8 cellular contexts compared by ENCODE assay signal in genomic region chr2:105744909-105745853, GRCh38. TPM values are rescaled to one million over a fixed set of nuclear protein-coding genes. Genes with fewer than 3 reads are reported as not detected.
A peak's percentile ranks its signal among the peaks of the same experiment; 100 is the strongest.
DNase-seq lines count a peak whose midpoint lies in the region; ATAC-seq and TF ChIP-seq lines count a peak whose summit lies in the region.

TSS of gene NCK2 (plus strand) at chr2:105744912. CDS start at chr2:105855064, 110,152 bp downstream.

- peak within 1 kb of the TSS; percentile 97 for H3K4me2 ChIP-seq in OCI-LY7 (ENCODE audit: low read length)

- TF ChIP-seq CTCF in AG04449 (IDR thresholded peaks at IDR 0.05; ENCODE audit: insufficient read depth, low read length, missing control alignments) (no peak), GM13977 (IDR thresholded peaks at IDR 0.05; ENCODE audit: extremely low read depth, insufficient read depth, missing control alignments) (no peak), OCI-LY7 (conservative IDR thresholded peaks at IDR 0.05; ENCODE audit: low read length) (no peak), astrocyte of the spinal cord (IDR thresholded peaks at IDR 0.05; ENCODE audit: low read depth, low read length) (no peak)

- POLR2A ChIA-PET in AG04449 (lab: Yijun Ruan, JAX), result no interaction called here
- POLR2A ChIA-PET in OCI-LY7 (lab: Charles Lee), result interaction anchor here (0.5 to 3.6 kb wide), 7 partner anchors 10 to 649 kb away, joined by 3 to 11 read pairs (median 3); no protein-coding TSS in a partner anchor

- no CpG with 5 or more reads among the region's 119 CpGs for WGBS in iPS DF 6.9 (ENCODE audit: insufficient coverage, insufficient read length)

- peaks cover 21% of the 10 kb centered on the region; the same call in 1 of the 2 replicates for H4K20me1 ChIP-seq in OCI-LY7 (ENCODE audit: insufficient read depth, low read length)

- in situ Hi-C loops in GM13977 (cut with MboI; ENCODE audit: low pct_unique_long_range_greater_than_20kb, low sequenced_read_pairs, unreplicated experiment), result no loop called here
- in situ Hi-C loops in astrocyte of the spinal cord (cut with HindIII; ENCODE audit: low sequenced_read_pairs), result no loop called here

- peak within 1 kb of the TSS; percentile 80; the same call in 1 of the 2 replicates for H2AFZ ChIP-seq in OCI-LY7 (ENCODE audit: low read length)

- peak; percentile 20 for ATAC-seq in HG02840 (IDR thresholded peaks at IDR 0.05; ENCODE audit: low FRiP score, unreplicated experiment)
- ATAC-seq in sciatic nerve, result peak; percentile 48

- H3K4me3 ChIP-seq in AG04449 (ENCODE audit: low read depth, low read length) (peak within 1 kb of the TSS; percentile 69), OCI-LY7 (ENCODE audit: low read depth, low read length, poor library complexity, severe bottlenecking) (peak within 1 kb of the TSS; percentile 92), astrocyte of the spinal cord (ENCODE audit: low read depth, low read length) (peak within 1 kb of the TSS; percentile 62), iPS DF 6.9 (ENCODE audit: low read length) (peak within 1 kb of the TSS; percentile 95)

- no peaks in the 10 kb centered on the region for H3K27me3 ChIP-seq in iPS DF 6.9 (ENCODE audit: control insufficient read depth, insufficient read depth, low read length)

- H3K9me3 ChIP-seq in OCI-LY7 (ENCODE audit: low read length) (no peaks in the 10 kb centered on the region), iPS DF 6.9 (ENCODE audit: control insufficient read depth, insufficient read depth, low read length) (no peaks in the 10 kb centered on the region)

- H3K27ac ChIP-seq in OCI-LY7 (ENCODE audit: low read depth, low read length, poor library complexity, severe bottlenecking) (peak within 1 kb of the TSS; percentile 38), iPS DF 6.9 (ENCODE audit: low read length) (no peak within 1 kb of the TSS)

- DNase-seq in AG04449 (ENCODE audit: low read depth, low spot score) (no peak), GM13977 (ENCODE audit: low spot score) (peak; percentile 53), OCI-LY7 (ENCODE audit: low spot score) (peak; percentile 55), astrocyte of the spinal cord (ENCODE audit: low read depth, low spot score) (peak; percentile 40), iPS DF 6.9 (ENCODE audit: low read depth, low spot score) (no peak), sciatic nerve (ENCODE audit: low spot score) (peak; percentile 64)
- no peak for DNase-seq in stimulated activated CD4-positive, alpha-beta T cell treated with anti-CD3 and anti-CD28 coated beads, Interleukin-4, amount 100 ng/mL, for 24 hours

- H3K4me1 ChIP-seq in OCI-LY7 (ENCODE audit: insufficient read depth, low read length, poor library complexity, severe bottlenecking), result peaks cover 56% of the 10 kb centered on the region
- peaks cover 3% of the 10 kb centered on the region; the same call in 1 of the 2 replicates for H3K4me1 ChIP-seq in iPS DF 6.9 (ENCODE audit: control insufficient read depth, insufficient read depth, low read length)

- H3K36me3 ChIP-seq in OCI-LY7 (ENCODE audit: insufficient read depth, low read length), result peaks cover 15% of the 10 kb centered on the region
- H3K36me3 ChIP-seq in iPS DF 6.9 (ENCODE audit: control insufficient read depth, insufficient read depth, low read length), result no peaks in the 10 kb centered on the region; the same call in 1 of the 2 replicates

- peaks cover 27% of the 10 kb centered on the region; the same call in 1 of the 2 replicates for H3K79me2 ChIP-seq in OCI-LY7 (ENCODE audit: insufficient read depth, low read depth, low read length)

- intact Hi-C loops in OCI-LY7 (cut with micrococcal nuclease; ENCODE audit: unreplicated experiment) (loop anchor here (5.0 kb wide), 1 partner anchor 222 kb away; no protein-coding TSS in a partner anchor), sciatic nerve (cut with DNase I) (no loop called here)

- no TSS peak for BruUV-seq in OCI-LY7 (replicated peaks; lab: Mats Ljungman, UMichigan)

- CTCF ChIA-PET in AG04449 (lab: Yijun Ruan, JAX), result interaction anchor here (0.8 kb wide), 1 partner anchor 10 kb away, joined by 3 read pairs; no protein-coding TSS in a partner anchor
- CTCF ChIA-PET in OCI-LY7 (lab: Charles Lee; ENCODE audit: unreplicated experiment), result interaction anchor here (0.9 kb wide), 1 partner anchor 19 kb away, joined by 3 read pairs; no protein-coding TSS in a partner anchor

- no peaks in the 10 kb centered on the region for H3K9me2 ChIP-seq in OCI-LY7 (ENCODE audit: insufficient read depth, low read length)

RNA-seq across cellular contexts. Expression of gene NCK2, which starts in this region (rescaled TPM):
- total RNA-seq in OCI-LY7 (2014; rRNA removed; shearing (Covaris generic)), result 23.4 and 24.7 TPM in 2 replicates
- 33.5 and 34.2 TPM in 2 replicates for total RNA-seq in OCI-LY7 (2022)
- 31.0 TPM for total RNA-seq in sciatic nerve

Comparison
In these comparisons a context has a peak if more than half of its experiments do, and no peak if none do; other contexts are left out.
1. DNase-seq: peak in GM13977 (single experiment), OCI-LY7 (single experiment), astrocyte of the spinal cord (single experiment) and sciatic nerve (single experiment); none in AG04449 (single experiment), iPS DF 6.9 (single experiment) and stimulated activated CD4-positive, alpha-beta T cell treated with anti-CD3 and anti-CD28 coated beads, Interleukin-4, amount 100 ng/mL, for 24 hours (single experiment).
2. Peak in every context shown above with its lines, with median percentiles within 50 percentile points of each other: H3K4me3 ChIP-seq.